9 cellular contexts compared by ENCODE assay signal in genomic region chr9:117247271-117247670, GRCh38.
A peak's percentile ranks its signal among the peaks of the same experiment; 100 is the strongest.
DNase-seq lines count a peak whose midpoint lies in the region; ATAC-seq and TF ChIP-seq lines count a peak whose summit lies in the region.
"Had no signal": no experiment of that assay in that cellular context is flagged by ENCODE, and none has a peak within 500 bp of the region (broad histone marks: within the 10 kb centered on the region; RNA-seq: fewer than 3 reads in every experiment).

No MANE protein-coding gene starts in this region.

- H3K27me3 ChIP-seq in GM06990 (replicated peaks; ENCODE audit: control insufficient read depth, insufficient read depth, low read length) = no peaks in the 10 kb centered on the region; the same call in none of the 2 replicates

- ATAC-seq in HG02981 (IDR thresholded peaks at IDR 0.05; ENCODE audit: unreplicated experiment) = no peak
- ATAC-seq in HG02884 (IDR thresholded peaks at IDR 0.05; ENCODE audit: unreplicated experiment) = no peak
- ATAC-seq in GM18861 (IDR thresholded peaks at IDR 0.05; ENCODE audit: unreplicated experiment) = no peak

- in situ Hi-C loops in astrocyte of the cerebellum (cut with HindIII; ENCODE audit: low sequenced_read_pairs) = no loop called here

- DNase-seq in GM06990 (ENCODE audit: extremely low read depth, insufficient read length) (no peak), astrocyte of the cerebellum (ENCODE audit: low read depth) (no peak), myocyte (ENCODE audit: low read depth) (peak; percentile 28), NCI-H187 (lab: John Stamatoyannopoulos, UW) (no peak)
- peak; percentile 4 for DNase-seq in Jurkat, Clone E6-1 (ENCODE audit: low read depth, low spot score)

- peak; percentile 58 for TF ChIP-seq CTCF in GM06990 (IDR thresholded peaks at IDR 0.05; ENCODE audit: insufficient read depth, low read length, poor library complexity, severe bottlenecking)
- TF ChIP-seq CTCF in astrocyte of the cerebellum (IDR thresholded peaks at IDR 0.05; ENCODE audit: low read depth, low read length, missing control alignments) = peak; percentile 56

- no peak overlapping the region for H3K4me3 ChIP-seq in GM06990 (replicated peaks; ENCODE audit: low read depth, low read length)
- H3K4me3 ChIP-seq in Jurkat, Clone E6-1 (ENCODE audit: low read length) = no peak overlapping the region
- no peak overlapping the region for H3K4me3 ChIP-seq in astrocyte of the cerebellum (ENCODE audit: low read depth, low read length)
- H3K4me3 ChIP-seq: coronary artery had no signal

- no peaks in the 10 kb centered on the region for H3K36me3 ChIP-seq in GM06990 (ENCODE audit: control insufficient read depth, insufficient read depth, low read length)

Comparison
In these comparisons a context has a peak if more than half of its experiments do, and no peak if none do; other contexts are left out.
1. DNase-seq: peak in Jurkat, Clone E6-1 (single experiment) and myocyte (single experiment); none in GM06990 (single experiment), astrocyte of the cerebellum (single experiment) and NCI-H187 (0 of 2).